1 cellular context compared by ENCODE assay signal in the genomic region with DNA sequence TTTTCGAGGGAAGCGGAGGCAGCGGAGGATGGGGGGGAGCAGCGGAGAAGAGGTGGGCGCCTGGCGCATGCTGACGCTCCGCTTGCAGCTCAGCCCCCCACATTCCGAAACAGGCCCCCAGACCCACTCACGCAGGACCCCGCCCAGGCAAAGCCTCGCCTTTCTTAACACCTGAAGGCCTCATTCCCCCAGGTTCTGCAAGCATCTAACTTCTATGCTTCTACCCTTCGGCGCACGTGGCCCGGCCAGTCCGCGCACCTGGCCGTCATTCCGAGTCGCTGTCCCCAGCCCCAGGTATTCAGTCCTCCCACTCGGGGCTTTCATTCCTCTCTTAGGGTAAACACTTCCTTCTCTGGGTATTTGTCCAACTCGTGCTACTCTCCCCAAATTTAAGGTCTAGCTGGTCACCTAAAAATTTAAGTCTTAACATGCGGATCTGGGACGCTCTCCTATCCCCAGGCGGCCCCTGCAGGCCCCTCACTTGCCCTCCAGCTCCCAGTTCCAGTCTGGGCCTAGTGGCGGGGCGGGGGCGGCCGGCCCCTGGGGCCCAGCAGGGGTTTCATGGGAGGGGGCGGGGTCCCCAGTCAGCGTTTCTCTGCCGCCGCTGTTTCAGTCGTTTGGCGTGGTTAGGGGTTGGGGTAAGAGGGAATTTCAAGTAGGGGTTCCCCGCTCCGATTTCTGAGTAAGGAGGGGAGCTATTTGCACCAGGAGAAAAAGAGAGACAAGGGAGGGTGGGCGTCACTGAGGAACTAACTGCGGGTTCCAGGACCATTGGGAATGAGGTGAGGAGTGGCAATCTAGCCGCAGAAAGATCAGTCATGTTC.
A peak's percentile ranks its signal among the peaks of the same experiment; 100 is the strongest.
TF ChIP-seq lines count a peak whose summit lies in the region.

No MANE protein-coding gene starts in this region.

TF ChIP-seq in K562, 482 proteins besides CTCF, POLR2A, EP300 and RAD21 (continued from another document):
- TF ChIP-seq, protein P1, sequence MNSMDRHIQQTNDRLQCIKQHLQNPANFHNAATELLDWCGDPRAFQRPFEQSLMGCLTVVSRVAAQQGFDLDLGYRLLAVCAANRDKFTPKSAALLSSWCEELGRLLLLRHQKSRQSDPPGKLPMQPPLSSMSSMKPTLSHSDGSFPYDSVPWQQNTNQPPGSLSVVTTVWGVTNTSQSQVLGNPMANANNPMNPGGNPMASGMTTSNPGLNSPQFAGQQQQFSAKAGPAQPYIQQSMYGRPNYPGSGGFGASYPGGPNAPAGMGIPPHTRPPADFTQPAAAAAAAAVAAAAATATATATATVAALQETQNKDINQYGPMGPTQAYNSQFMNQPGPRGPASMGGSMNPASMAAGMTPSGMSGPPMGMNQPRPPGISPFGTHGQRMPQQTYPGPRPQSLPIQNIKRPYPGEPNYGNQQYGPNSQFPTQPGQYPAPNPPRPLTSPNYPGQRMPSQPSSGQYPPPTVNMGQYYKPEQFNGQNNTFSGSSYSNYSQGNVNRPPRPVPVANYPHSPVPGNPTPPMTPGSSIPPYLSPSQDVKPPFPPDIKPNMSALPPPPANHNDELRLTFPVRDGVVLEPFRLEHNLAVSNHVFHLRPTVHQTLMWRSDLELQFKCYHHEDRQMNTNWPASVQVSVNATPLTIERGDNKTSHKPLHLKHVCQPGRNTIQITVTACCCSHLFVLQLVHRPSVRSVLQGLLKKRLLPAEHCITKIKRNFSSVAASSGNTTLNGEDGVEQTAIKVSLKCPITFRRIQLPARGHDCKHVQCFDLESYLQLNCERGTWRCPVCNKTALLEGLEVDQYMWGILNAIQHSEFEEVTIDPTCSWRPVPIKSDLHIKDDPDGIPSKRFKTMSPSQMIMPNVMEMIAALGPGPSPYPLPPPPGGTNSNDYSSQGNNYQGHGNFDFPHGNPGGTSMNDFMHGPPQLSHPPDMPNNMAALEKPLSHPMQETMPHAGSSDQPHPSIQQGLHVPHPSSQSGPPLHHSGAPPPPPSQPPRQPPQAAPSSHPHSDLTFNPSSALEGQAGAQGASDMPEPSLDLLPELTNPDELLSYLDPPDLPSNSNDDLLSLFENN (IDR thresholded peaks at IDR 0.05; ENCODE audit: low read depth in 2 of 2, low read length in 2 of 2) = no peak
- TF ChIP-seq ZNF263 (CRISPR knock-in tag; IDR thresholded peaks at IDR 0.05; ENCODE audit: borderline replicate concordance) (no peak), MTF1 (CRISPR knock-in tag; IDR thresholded peaks at IDR 0.05; ENCODE audit: borderline replicate concordance) (no peak), KDM2B (CRISPR knock-in tag; IDR thresholded peaks at IDR 0.05) (no peak), ZNF695 (CRISPR knock-in tag; IDR thresholded peaks at IDR 0.05) (no peak), SPI1 (IDR thresholded peaks at IDR 0.05; ENCODE audit: borderline replicate concordance, low read depth, low read length) (no peak), POLR2H (tag; IDR thresholded peaks at IDR 0.05; ENCODE audit: low read depth) (no peak; the same call in 1 of the 2 replicates), ZNF75A (CRISPR knock-in tag; IDR thresholded peaks at IDR 0.05) (no peak), KDM5B (IDR thresholded peaks at IDR 0.05; ENCODE audit: insufficient replicate concordance, low read depth, low read length) (peak; percentile 76), POLR2AphosphoS2 (IDR thresholded peaks at IDR 0.05; ENCODE audit: low read length) (no peak), ZNF174 (CRISPR knock-in tag; IDR thresholded peaks at IDR 0.05) (no peak), TEAD4 (IDR thresholded peaks at IDR 0.05; ENCODE audit: low read length) (no peak), TEAD4 (CRISPR knock-in tag; IDR thresholded peaks at IDR 0.05; ENCODE audit: borderline replicate concordance) (no peak), KLF10 (CRISPR knock-in tag; IDR thresholded peaks at IDR 0.05) (no peak)
- TF ChIP-seq, protein P2, sequence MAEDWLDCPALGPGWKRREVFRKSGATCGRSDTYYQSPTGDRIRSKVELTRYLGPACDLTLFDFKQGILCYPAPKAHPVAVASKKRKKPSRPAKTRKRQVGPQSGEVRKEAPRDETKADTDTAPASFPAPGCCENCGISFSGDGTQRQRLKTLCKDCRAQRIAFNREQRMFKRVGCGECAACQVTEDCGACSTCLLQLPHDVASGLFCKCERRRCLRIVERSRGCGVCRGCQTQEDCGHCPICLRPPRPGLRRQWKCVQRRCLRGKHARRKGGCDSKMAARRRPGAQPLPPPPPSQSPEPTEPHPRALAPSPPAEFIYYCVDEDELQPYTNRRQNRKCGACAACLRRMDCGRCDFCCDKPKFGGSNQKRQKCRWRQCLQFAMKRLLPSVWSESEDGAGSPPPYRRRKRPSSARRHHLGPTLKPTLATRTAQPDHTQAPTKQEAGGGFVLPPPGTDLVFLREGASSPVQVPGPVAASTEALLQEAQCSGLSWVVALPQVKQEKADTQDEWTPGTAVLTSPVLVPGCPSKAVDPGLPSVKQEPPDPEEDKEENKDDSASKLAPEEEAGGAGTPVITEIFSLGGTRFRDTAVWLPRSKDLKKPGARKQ (CRISPR knock-in tag; IDR thresholded peaks at IDR 0.05) = no peak
